Comparison of ENCODE assay signal across 11 cellular contexts in the genomic region with DNA sequence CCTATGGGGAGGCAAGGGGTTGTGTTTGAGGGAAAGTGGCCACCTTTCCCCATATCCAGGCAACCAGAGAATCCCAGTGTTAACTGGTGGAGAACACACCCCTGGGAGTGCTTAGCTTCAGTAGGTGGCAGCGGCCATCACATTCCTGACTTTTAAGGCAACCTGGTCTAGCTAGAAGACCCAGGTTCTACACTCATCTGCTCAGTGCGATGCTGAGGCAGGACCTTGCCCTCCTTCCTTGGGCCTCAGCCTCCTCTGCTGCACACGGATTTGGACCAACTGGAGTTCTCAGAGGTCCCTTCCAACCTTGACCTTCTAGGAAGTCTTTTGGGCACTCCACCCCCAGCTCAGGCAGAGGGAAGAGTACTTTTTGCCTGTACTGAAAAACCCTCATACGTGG. TPM values are rescaled to one million over a fixed set of nuclear protein-coding genes. Genes with fewer than 3 reads are reported as not detected.
A peak's percentile ranks its signal among the peaks of the same experiment; 100 is the strongest.
DNase-seq lines count a peak whose midpoint lies in the region; ATAC-seq and TF ChIP-seq lines count a peak whose summit lies in the region.
"Had no signal": no experiment of that assay in that cellular context is flagged by ENCODE, and none has a peak within 500 bp of the region (broad histone marks: within the 10 kb centered on the region; RNA-seq: fewer than 3 reads in every experiment).

No MANE protein-coding gene starts in this region.

- no peak for TF ChIP-seq POLR2A in body of pancreas (IDR thresholded peaks at IDR 0.05)

- peaks cover 30% of the 10 kb centered on the region for H3K36me3 ChIP-seq in iPS-20b (ENCODE audit: insufficient read depth, low read depth, low read length)
- H3K36me3 ChIP-seq in subcutaneous abdominal adipose tissue (ENCODE audit: control insufficient read depth in 5 of 5, insufficient read depth in 5 of 5, low read length in 5 of 5): peaks cover 2 to 38% (median 24%) of the 10 kb centered on the region in 5 donors
- peaks cover 0 to 4% of the 10 kb centered on the region in 2 donors for H3K36me3 ChIP-seq in body of pancreas (replicated peaks in 1 of 2; ENCODE audit: insufficient read depth in 1 of 2, low read depth in 2 of 2)

- DNase-seq in activated CD4-positive, alpha-beta T cell treated with anti-CD3 and anti-CD28 coated beads, Interleukin-2, amount 10 ng/mL, durations not matched to agents 24 days and 14 days: no peak
- no peak for DNase-seq in activated CD4-positive, alpha-beta T cell treated with anti-CD3 and anti-CD28 coated beads for 4 hours
- DNase-seq in activated T-cell treated with anti-CD3 and anti-CD28 coated beads, Interleukin-2, amount 50 U/mL, for 4 hours: no peak
- DNase-seq in body of pancreas: no peak
- DNase-seq in HT-29 (ENCODE audit: low spot score): no peak
- DNase-seq in glomerular visceral epithelial cell (ENCODE audit: extremely low spot score): no peak
- DNase-seq: foreskin keratinocyte had no signal

- 70 to 81% methylated on average over 3 to 4 of the region's 4 CpGs for WGBS in body of pancreas, 2 donors

- intact Hi-C loops in activated CD4-positive, alpha-beta T cell treated with anti-CD3 and anti-CD28 coated beads, Interleukin-2, amount 10 ng/mL, durations not matched to agents 24 days and 14 days (cut with micrococcal nuclease): loop anchor here (5.0 kb wide), 2 partner anchors 151 to 279 kb away; partner anchors contain the start of genes MRPS10 and TOMM6
- intact Hi-C loops in body of pancreas (cut with DNase I): loop anchor here (5.0 to 10.0 kb wide), 2 partner anchors 94 to 104 kb away; no protein-coding TSS in a partner anchor

- H3K4me1 ChIP-seq in iPS-20b (ENCODE audit: insufficient read depth, low read length): peaks cover 23% of the 10 kb centered on the region
- H3K4me1 ChIP-seq in subcutaneous abdominal adipose tissue (ENCODE audit: control insufficient read depth in 5 of 5, insufficient read depth in 5 of 5, low read length in 5 of 5): peaks cover 17 to 77% (median 72%) of the 10 kb centered on the region in 5 donors
- H3K4me1 ChIP-seq in body of pancreas: peaks cover 43% of the 10 kb centered on the region

- H3K27me3 ChIP-seq in iPS-20b (ENCODE audit: insufficient read depth, low read length) (peaks cover 13% of the 10 kb centered on the region; the same call in 1 of the 2 replicates), subcutaneous abdominal adipose tissue (ENCODE audit: control insufficient read depth in 5 of 5, insufficient read depth in 4 of 5, low read length in 5 of 5) (no peaks in the 10 kb centered on the region), body of pancreas (no peaks in the 10 kb centered on the region)
- H3K27me3 ChIP-seq: foreskin keratinocyte had no signal

- H3K4me3 ChIP-seq in iPS-20b (ENCODE audit: low read length) (peak overlapping the region; percentile 28; the same call in 1 of the 2 replicates), subcutaneous abdominal adipose tissue (ENCODE audit: low read depth in 1 of 5, low read length in 5 of 5) (peak overlapping the region in 2 of 5 donors; percentile 17 to 18), body of pancreas (no peak overlapping the region)
- H3K4me3 ChIP-seq: thoracic aorta had no signal

- peaks cover 66% of the 10 kb centered on the region for H3K4me1 Mint-ChIP-seq in activated CD4-positive, alpha-beta T cell treated with anti-CD3 and anti-CD28 coated beads, Interleukin-2, amount 10 ng/mL, durations not matched to agents 24 days and 14 days
- H3K4me1 Mint-ChIP-seq in activated T-cell treated with anti-CD3 and anti-CD28 coated beads, Interleukin-2, amount 50 U/mL, for 4 hours (ENCODE audit: low read depth): peaks cover 74% of the 10 kb centered on the region

- H3K9me3 ChIP-seq in iPS-20b (ENCODE audit: insufficient read depth, low read depth, low read length) (no peaks in the 10 kb centered on the region), subcutaneous abdominal adipose tissue (ENCODE audit: control insufficient read depth in 5 of 5, low read length in 5 of 5) (no peaks in the 10 kb centered on the region), body of pancreas (no peaks in the 10 kb centered on the region)
- H3K9me3 ChIP-seq: thoracic aorta had no signal

- no peak for ATAC-seq in activated T-cell treated with anti-CD3 and anti-CD28 coated beads, Interleukin-2, amount 50 U/mL, for 4 hours
- no peak for ATAC-seq in body of pancreas
- ATAC-seq: foreskin keratinocyte, Panc1 had no signal

- H3K27ac Mint-ChIP-seq in activated CD4-positive, alpha-beta T cell treated with anti-CD3 and anti-CD28 coated beads, Interleukin-2, amount 10 ng/mL, durations not matched to agents 24 days and 14 days: peak overlapping the region; percentile 96

- no peak for TF ChIP-seq CTCF in body of pancreas (IDR thresholded peaks at IDR 0.05)

- no peak overlapping the region for H3K27ac ChIP-seq in iPS-20b (ENCODE audit: low read length)
- peak overlapping the region; percentile 35 for H3K27ac ChIP-seq in subcutaneous abdominal adipose tissue (ENCODE audit: low read depth, low read length)
- peak overlapping the region in 1 of 4 donors; percentile 11 for H3K27ac ChIP-seq in body of pancreas
- H3K27ac ChIP-seq: foreskin keratinocyte had no signal

- peak overlapping the region; percentile 14; the same call in 1 of the 2 replicates for H3K9ac ChIP-seq in iPS-20b (ENCODE audit: low read depth, low read length)
- H3K9ac ChIP-seq in subcutaneous abdominal adipose tissue (ENCODE audit: low read length in 5 of 5): peak overlapping the region in 2 of 5 donors; percentile 1 to 8

- peak overlapping the region; percentile 100 for H3K4me3 Mint-ChIP-seq in activated CD4-positive, alpha-beta T cell treated with anti-CD3 and anti-CD28 coated beads, Interleukin-2, amount 10 ng/mL, durations not matched to agents 24 days and 14 days
- peak overlapping the region; percentile 96 for H3K4me3 Mint-ChIP-seq in activated T-cell treated with anti-CD3 and anti-CD28 coated beads, Interleukin-2, amount 50 U/mL, for 4 hours

- no peaks in the 10 kb centered on the region for H3K27me3 Mint-ChIP-seq in activated CD4-positive, alpha-beta T cell treated with anti-CD3 and anti-CD28 coated beads, Interleukin-2, amount 10 ng/mL, durations not matched to agents 24 days and 14 days
- H3K27me3 Mint-ChIP-seq in activated T-cell treated with anti-CD3 and anti-CD28 coated beads, Interleukin-2, amount 50 U/mL, for 4 hours (ENCODE audit: low read depth): no peaks in the 10 kb centered on the region

- H3K9me3 Mint-ChIP-seq in activated CD4-positive, alpha-beta T cell treated with anti-CD3 and anti-CD28 coated beads, Interleukin-2, amount 10 ng/mL, durations not matched to agents 24 days and 14 days: no peaks in the 10 kb centered on the region
- H3K9me3 Mint-ChIP-seq in activated T-cell treated with anti-CD3 and anti-CD28 coated beads, Interleukin-2, amount 50 U/mL, for 4 hours: no peaks in the 10 kb centered on the region

- H3K36me3 Mint-ChIP-seq in activated CD4-positive, alpha-beta T cell treated with anti-CD3 and anti-CD28 coated beads, Interleukin-2, amount 10 ng/mL, durations not matched to agents 24 days and 14 days (ENCODE audit: low read depth): peaks cover 56% of the 10 kb centered on the region
- H3K36me3 Mint-ChIP-seq in activated T-cell treated with anti-CD3 and anti-CD28 coated beads, Interleukin-2, amount 50 U/mL, for 4 hours (ENCODE audit: insufficient read depth): peaks cover 28% of the 10 kb centered on the region

RNA-seq across cellular contexts. Expression of gene CCND3, which starts 3.0 kb away (rescaled TPM):
- 483 and 491 TPM in 2 replicates for total RNA-seq in activated CD4-positive, alpha-beta T cell treated with anti-CD3 and anti-CD28 coated beads, Interleukin-2, amount 10 ng/mL, durations not matched to agents 24 days and 14 days
- total RNA-seq in activated T-cell treated with anti-CD3 and anti-CD28 coated beads, Interleukin-2, amount 50 U/mL, for 4 hours: 100 to 1,000 TPM; 424 to 518 (median 474) TPM
- total RNA-seq in body of pancreas: 10 to 100 TPM; 73.2 to 91.0 TPM
- total RNA-seq in HT-29 (2014; rRNA removed; shearing (Covaris generic)): 70.5 and 79.7 TPM in 2 replicates

RNA-seq across cellular contexts. Expression of gene BYSL, which starts 17.3 kb away (rescaled TPM):
- 79.6 and 81.4 TPM in 2 replicates for total RNA-seq in activated CD4-positive, alpha-beta T cell treated with anti-CD3 and anti-CD28 coated beads, Interleukin-2, amount 10 ng/mL, durations not matched to agents 24 days and 14 days
- total RNA-seq in activated T-cell treated with anti-CD3 and anti-CD28 coated beads, Interleukin-2, amount 50 U/mL, for 4 hours: 100 to 1,000 TPM; 128 to 140 (median 139) TPM
- 10 to 100 TPM in 1 of 2 donors, 1 to 10 TPM in 1; 3.1 to 13.5 TPM for total RNA-seq in body of pancreas
- total RNA-seq in HT-29 (2014; rRNA removed; shearing (Covaris generic)): 40.7 and 53.9 TPM in 2 replicates

RNA-seq across cellular contexts. Expression of gene MED20, which starts 17.7 kb away (rescaled TPM):
- total RNA-seq in activated CD4-positive, alpha-beta T cell treated with anti-CD3 and anti-CD28 coated beads, Interleukin-2, amount 10 ng/mL, durations not matched to agents 24 days and 14 days: 21.9 and 22.8 TPM in 2 replicates
- total RNA-seq in activated T-cell treated with anti-CD3 and anti-CD28 coated beads, Interleukin-2, amount 50 U/mL, for 4 hours: 10 to 100 TPM; 13.1 to 16.6 (median 16.3) TPM
- total RNA-seq in body of pancreas: 10 to 100 TPM in 1 of 2 donors, 1 to 10 TPM in 1; 9.9 to 17.8 TPM
- total RNA-seq in HT-29 (2014; rRNA removed; shearing (Covaris generic)): 18.3 and 25.4 TPM in 2 replicates

RNA-seq across cellular contexts. Expression of gene USP49, which starts 43.4 kb away (rescaled TPM):
- 5.8 and 6.3 TPM in 2 replicates for total RNA-seq in activated CD4-positive, alpha-beta T cell treated with anti-CD3 and anti-CD28 coated beads, Interleukin-2, amount 10 ng/mL, durations not matched to agents 24 days and 14 days
- 1 to 10 TPM; 3.7 to 4.5 (median 4.4) TPM for total RNA-seq in activated T-cell treated with anti-CD3 and anti-CD28 coated beads, Interleukin-2, amount 50 U/mL, for 4 hours
- 1 to 10 TPM; 3.3 to 5.2 TPM for total RNA-seq in body of pancreas
- total RNA-seq in HT-29 (2014; rRNA removed; shearing (Covaris generic)): 2.0 and 2.9 TPM in 2 replicates
